16 cellular contexts compared by ENCODE assay signal in the genomic region with DNA sequence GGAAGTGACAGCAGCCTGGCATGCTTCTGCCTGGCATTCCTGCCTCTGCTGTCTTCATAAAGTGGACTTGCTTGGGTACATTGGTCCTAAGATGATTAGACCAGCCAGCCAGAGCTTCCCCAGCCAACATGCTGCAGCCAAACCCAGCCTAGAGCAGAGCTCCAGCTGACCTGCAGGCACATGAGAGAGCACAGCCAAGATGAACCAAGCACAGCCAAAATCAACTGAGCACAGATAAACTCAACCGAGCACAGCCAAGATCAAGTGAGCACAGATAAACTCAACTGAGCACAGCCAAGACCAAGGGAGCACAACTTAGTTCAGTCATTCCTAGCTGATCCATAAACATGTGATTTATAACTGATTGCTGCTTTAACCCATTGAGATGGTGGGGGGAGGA.
"Had no signal": no experiment of that assay in that cellular context is flagged by ENCODE, and none has a peak within 500 bp of the region (broad histone marks: within the 10 kb centered on the region; RNA-seq: fewer than 3 reads in every experiment).

No MANE protein-coding gene starts in this region.

- H3K27me3 ChIP-seq: cardiac muscle cell, sigmoid colon, testis, uterus had no signal

- H3K9me3 ChIP-seq: lower lobe of right lung, sigmoid colon, spleen, testis, uterus had no signal

- H3K4me3 ChIP-seq: cardiac muscle cell, lower lobe of right lung, sigmoid colon, spleen, testis, uterus had no signal

- H3K4me1 ChIP-seq: lower lobe of right lung, sigmoid colon, spleen, testis, uterus had no signal

- DNase-seq: activated CD4-positive, alpha-beta T cell treated with anti-CD3 and anti-CD28 coated beads, Interleukin-2, amount 50 U/mL, for 4 hours; activated naive CD4-positive, alpha-beta T cell treated with Interleukin-2 at 50 U/mL for 16 hours; activated naive CD8-positive, alpha-beta T cell treated with anti-CD3 and anti-CD28 coated beads, Interleukin-2, amount 50 U/mL, for 24 hours; activated T-cell treated with anti-CD3 and anti-CD28 coated beads for 4 hours; kidney glomerular epithelial cell; lower lobe of right lung; nucleus accumbens; sigmoid colon; spleen; stimulated activated naive CD8-positive, alpha-beta T cell treated with anti-CD3 and anti-CD28 coated beads, Interleukin-15, amount 100 ng/mL, for 72 hours; T-helper 9 cell; testis; uterus had no signal

- H3K27ac ChIP-seq: cardiac muscle cell, lower lobe of right lung, sigmoid colon, spleen, testis, uterus had no signal

- ATAC-seq: activated CD4-positive, CD25-positive, alpha-beta regulatory T cell treated with anti-CD3 and anti-CD28 coated beads, Interleukin-2, amount 50 U/mL, for 24 hours; activated naive CD8-positive, alpha-beta T cell treated with anti-CD3 and anti-CD28 coated beads, Interleukin-2, amount 50 U/mL, for 24 hours; esophagus mucosa; lower lobe of right lung; stimulated activated naive CD8-positive, alpha-beta T cell treated with anti-CD3 and anti-CD28 coated beads, Interleukin-15, amount 100 ng/mL, for 72 hours had no signal

- H3K36me3 ChIP-seq: cardiac muscle cell, lower lobe of right lung, sigmoid colon, spleen, uterus had no signal
